Comparison of ENCODE assay signal across 1 cellular context in the genomic region with DNA sequence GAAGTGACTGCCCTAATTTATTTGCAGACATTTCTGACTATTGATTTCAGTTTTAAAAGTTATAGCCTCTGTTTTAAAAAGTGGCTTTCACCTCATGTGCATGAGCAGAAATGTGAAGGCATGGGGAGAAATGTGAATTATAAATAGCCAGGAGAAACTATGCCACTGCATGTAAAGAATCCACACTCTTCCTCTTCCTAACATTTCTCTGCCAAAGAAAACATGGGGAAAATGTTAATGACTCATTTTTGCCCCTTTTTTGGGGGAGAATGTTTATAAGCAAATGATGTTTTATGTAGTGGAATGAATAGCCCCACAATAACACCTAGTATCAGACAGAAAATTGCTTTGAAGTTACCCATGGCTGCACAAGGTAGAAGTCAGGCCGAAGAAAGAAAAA.
TF ChIP-seq lines count a peak whose summit lies in the region.

No MANE protein-coding gene starts in this region.

TF ChIP-seq in IMR-90, 13 proteins besides CTCF, POLR2A, EP300 and RAD21:
- TF ChIP-seq CEBPB (IDR thresholded peaks at IDR 0.05; ENCODE audit: low read depth, low read length) (no peak), RFX5 (IDR thresholded peaks at IDR 0.05; ENCODE audit: low read depth, low read length) (no peak), MAFK (IDR thresholded peaks at IDR 0.05; ENCODE audit: low read depth, low read length) (no peak), SMC3 (IDR thresholded peaks at IDR 0.05; ENCODE audit: low read depth, low read length) (no peak), NFE2L2 (IDR thresholded peaks at IDR 0.05; ENCODE audit: low read depth, low read length) (no peak), BHLHE40 (IDR thresholded peaks at IDR 0.05; ENCODE audit: low read depth, low read length) (no peak), FOS (IDR thresholded peaks at IDR 0.05; ENCODE audit: low read depth, low read length) (no peak), CHD1 (IDR thresholded peaks at IDR 0.05; ENCODE audit: low read depth, low read length) (no peak), MAZ (IDR thresholded peaks at IDR 0.05; ENCODE audit: borderline replicate concordance, low read depth, low read length) (no peak), MXI1 (IDR thresholded peaks at IDR 0.05; ENCODE audit: borderline replicate concordance, low read depth, low read length) (no peak), RCOR1 (IDR thresholded peaks at IDR 0.05; ENCODE audit: insufficient replicate concordance, low read length) (no peak)
- TF ChIP-seq, protein P1, sequence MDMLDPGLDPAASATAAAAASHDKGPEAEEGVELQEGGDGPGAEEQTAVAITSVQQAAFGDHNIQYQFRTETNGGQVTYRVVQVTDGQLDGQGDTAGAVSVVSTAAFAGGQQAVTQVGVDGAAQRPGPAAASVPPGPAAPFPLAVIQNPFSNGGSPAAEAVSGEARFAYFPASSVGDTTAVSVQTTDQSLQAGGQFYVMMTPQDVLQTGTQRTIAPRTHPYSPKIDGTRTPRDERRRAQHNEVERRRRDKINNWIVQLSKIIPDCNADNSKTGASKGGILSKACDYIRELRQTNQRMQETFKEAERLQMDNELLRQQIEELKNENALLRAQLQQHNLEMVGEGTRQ (IDR thresholded peaks at IDR 0.05; ENCODE audit: low read depth, low read length): no peak
- TF ChIP-seq, protein P2, sequence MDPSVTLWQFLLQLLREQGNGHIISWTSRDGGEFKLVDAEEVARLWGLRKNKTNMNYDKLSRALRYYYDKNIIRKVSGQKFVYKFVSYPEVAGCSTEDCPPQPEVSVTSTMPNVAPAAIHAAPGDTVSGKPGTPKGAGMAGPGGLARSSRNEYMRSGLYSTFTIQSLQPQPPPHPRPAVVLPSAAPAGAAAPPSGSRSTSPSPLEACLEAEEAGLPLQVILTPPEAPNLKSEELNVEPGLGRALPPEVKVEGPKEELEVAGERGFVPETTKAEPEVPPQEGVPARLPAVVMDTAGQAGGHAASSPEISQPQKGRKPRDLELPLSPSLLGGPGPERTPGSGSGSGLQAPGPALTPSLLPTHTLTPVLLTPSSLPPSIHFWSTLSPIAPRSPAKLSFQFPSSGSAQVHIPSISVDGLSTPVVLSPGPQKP (IDR thresholded peaks at IDR 0.05; ENCODE audit: borderline replicate concordance, low read depth, low read length): no peak
